Comparison of ENCODE assay signal across 1 cellular context in the genomic region with DNA sequence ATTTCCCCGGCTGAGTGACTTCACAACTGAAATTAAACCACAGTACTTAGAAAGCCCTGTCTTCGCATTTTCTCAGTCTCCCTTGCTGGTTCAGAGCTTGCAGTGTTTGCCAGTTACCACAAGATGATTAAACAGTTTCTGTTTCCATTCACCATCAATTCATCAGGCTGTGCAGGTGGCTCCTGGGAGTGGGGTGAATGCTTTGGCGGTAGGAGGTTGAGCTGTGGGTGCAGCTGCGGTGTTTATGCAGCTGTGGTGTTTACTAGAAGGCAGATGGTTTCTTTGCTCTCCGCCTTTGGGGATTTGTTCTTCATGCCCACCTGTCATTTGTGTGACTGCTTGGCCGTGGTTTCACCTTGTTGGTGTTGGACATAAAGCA.
TF ChIP-seq lines count a peak whose summit lies in the region.

No MANE protein-coding gene starts in this region.

TF ChIP-seq in GM23338, 12 proteins besides CTCF, POLR2A, EP300 and RAD21 (continued from another document):
- TF ChIP-seq, protein P1, sequence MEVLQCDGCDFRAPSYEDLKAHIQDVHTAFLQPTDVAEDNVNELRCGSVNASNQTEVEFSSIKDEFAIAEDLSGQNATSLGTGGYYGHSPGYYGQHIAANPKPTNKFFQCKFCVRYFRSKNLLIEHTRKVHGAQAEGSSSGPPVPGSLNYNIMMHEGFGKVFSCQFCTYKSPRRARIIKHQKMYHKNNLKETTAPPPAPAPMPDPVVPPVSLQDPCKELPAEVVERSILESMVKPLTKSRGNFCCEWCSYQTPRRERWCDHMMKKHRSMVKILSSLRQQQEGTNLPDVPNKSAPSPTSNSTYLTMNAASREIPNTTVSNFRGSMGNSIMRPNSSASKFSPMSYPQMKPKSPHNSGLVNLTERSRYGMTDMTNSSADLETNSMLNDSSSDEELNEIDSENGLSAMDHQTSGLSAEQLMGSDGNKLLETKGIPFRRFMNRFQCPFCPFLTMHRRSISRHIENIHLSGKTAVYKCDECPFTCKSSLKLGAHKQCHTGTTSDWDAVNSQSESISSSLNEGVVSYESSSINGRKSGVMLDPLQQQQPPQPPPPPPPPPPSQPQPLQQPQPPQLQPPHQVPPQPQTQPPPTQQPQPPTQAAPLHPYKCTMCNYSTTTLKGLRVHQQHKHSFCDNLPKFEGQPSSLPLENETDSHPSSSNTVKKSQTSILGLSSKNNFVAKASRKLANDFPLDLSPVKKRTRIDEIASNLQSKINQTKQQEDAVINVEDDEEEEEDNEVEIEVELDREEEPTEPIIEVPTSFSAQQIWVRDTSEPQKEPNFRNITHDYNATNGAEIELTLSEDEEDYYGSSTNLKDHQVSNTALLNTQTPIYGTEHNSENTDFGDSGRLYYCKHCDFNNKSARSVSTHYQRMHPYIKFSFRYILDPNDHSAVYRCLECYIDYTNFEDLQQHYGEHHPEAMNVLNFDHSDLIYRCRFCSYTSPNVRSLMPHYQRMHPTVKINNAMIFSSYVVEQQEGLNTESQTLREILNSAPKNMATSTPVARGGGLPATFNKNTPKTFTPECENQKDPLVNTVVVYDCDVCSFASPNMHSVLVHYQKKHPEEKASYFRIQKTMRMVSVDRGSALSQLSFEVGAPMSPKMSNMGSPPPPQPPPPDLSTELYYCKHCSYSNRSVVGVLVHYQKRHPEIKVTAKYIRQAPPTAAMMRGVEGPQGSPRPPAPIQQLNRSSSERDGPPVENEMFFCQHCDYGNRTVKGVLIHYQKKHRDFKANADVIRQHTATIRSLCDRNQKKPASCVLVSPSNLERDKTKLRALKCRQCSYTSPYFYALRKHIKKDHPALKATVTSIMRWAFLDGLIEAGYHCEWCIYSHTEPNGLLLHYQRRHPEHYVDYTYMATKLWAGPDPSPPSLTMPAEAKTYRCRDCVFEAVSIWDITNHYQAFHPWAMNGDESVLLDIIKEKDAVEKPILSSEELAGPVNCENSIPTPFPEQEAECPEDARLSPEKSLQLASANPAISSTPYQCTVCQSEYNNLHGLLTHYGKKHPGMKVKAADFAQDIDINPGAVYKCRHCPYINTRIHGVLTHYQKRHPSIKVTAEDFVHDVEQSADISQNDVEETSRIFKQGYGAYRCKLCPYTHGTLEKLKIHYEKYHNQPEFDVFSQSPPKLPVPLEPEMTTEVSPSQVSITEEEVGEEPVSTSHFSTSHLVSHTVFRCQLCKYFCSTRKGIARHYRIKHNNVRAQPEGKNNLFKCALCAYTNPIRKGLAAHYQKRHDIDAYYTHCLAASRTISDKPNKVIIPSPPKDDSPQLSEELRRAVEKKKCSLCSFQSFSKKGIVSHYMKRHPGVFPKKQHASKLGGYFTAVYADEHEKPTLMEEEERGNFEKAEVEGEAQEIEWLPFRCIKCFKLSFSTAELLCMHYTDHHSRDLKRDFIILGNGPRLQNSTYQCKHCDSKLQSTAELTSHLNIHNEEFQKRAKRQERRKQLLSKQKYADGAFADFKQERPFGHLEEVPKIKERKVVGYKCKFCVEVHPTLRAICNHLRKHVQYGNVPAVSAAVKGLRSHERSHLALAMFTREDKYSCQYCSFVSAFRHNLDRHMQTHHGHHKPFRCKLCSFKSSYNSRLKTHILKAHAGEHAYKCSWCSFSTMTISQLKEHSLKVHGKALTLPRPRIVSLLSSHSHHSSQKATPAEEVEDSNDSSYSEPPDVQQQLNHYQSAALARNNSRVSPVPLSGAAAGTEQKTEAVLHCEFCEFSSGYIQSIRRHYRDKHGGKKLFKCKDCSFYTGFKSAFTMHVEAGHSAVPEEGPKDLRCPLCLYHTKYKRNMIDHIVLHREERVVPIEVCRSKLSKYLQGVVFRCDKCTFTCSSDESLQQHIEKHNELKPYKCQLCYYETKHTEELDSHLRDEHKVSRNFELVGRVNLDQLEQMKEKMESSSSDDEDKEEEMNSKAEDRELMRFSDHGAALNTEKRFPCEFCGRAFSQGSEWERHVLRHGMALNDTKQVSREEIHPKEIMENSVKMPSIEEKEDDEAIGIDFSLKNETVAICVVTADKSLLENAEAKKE (CRISPR knock-in tag; IDR thresholded peaks at IDR 0.05), result no peak
- no peak for TF ChIP-seq NANOG (IDR thresholded peaks at IDR 0.05; ENCODE audit: borderline replicate concordance)
